ENCODE assay signal across 8 cellular contexts in genomic region chr3:8239718-8240698, GRCh38.
DNase-seq lines count a peak whose midpoint lies in the region; ATAC-seq and TF ChIP-seq lines count a peak whose summit lies in the region.

No MANE protein-coding gene starts in this region.

- H3K9me3 ChIP-seq in right lobe of liver (no peaks in the 10 kb centered on the region), tibial artery (peaks cover 0 to 13% (median 0%) of the 10 kb centered on the region in 3 donors)

- H3K27ac ChIP-seq in right lobe of liver (no peak overlapping the region), tibial artery (no peak overlapping the region)

- WGBS in right lobe of liver (ENCODE audit: insufficient coverage, low coverage, low lambda C conversion rate, missing lambda C conversion rate), result 90% methylated on average over 4 of the region's 4 CpGs

- H3K4me3 ChIP-seq in right lobe of liver (no peak overlapping the region), tibial artery (no peak overlapping the region)

- TF ChIP-seq POLR2A in right lobe of liver (IDR thresholded peaks at IDR 0.05), result no peak

- DNase-seq in NCI-H1092 treated with DMSO at 0.1 percent for 48 hours (lab: John Stamatoyannopoulos, UW), result peak; percentile 10
- DNase-seq in NCI-H1092 (lab: John Stamatoyannopoulos, UW), result no peak
- peak; percentile 0 for DNase-seq in HPDE6-E6E7 (ENCODE audit: extremely low spot score)
- peak; percentile 8 for DNase-seq in SIG-M5 (lab: John Stamatoyannopoulos, UW)
- peak; percentile 35 for DNase-seq in cerebellar cortex (ENCODE audit: low spot score)
- DNase-seq in right lobe of liver, result no peak
- DNase-seq in tibial artery, result no peak

- intact Hi-C loops in right lobe of liver (cut with DNase I) (no loop called here), tibial artery (cut with DNase I; ENCODE audit: low total_unique reads) (no loop called here)

- peak; percentile 69 to 84 (median 80) for TF ChIP-seq CTCF in right lobe of liver (IDR thresholded peaks at IDR 0.05)
- TF ChIP-seq CTCF in tibial artery (IDR thresholded peaks at IDR 0.05), result peak; percentile 59 to 69

- H3K36me3 ChIP-seq in right lobe of liver (no peaks in the 10 kb centered on the region), tibial artery (no peaks in the 10 kb centered on the region)

- H3K4me1 ChIP-seq in right lobe of liver (peaks cover 0 to 10% (median 1%) of the 10 kb centered on the region in 4 donors), tibial artery (peaks cover 0 to 44% (median 15%) of the 10 kb centered on the region in 4 donors)

- H3K27me3 ChIP-seq in right lobe of liver (no peaks in the 10 kb centered on the region), tibial artery (no peaks in the 10 kb centered on the region)

- ATAC-seq in GM21619 (IDR thresholded peaks at IDR 0.05; ENCODE audit: unreplicated experiment) (peak; percentile 96), right lobe of liver (peak; percentile 83 to 89 (median 88))

Comparison
In these comparisons a context has a peak if more than half of its experiments do, and no peak if none do; other contexts are left out.
1. DNase-seq: peak in NCI-H1092 treated with DMSO at 0.1 percent for 48 hours (single experiment), HPDE6-E6E7 (single experiment), SIG-M5 (single experiment) and cerebellar cortex (single experiment); none in NCI-H1092 (single experiment), right lobe of liver (0 of 3) and tibial artery (0 of 2).